In genomic region chr5:7856855-7857254, GRCh38 we compare ENCODE assay signal across 8 cellular contexts. TPM values are rescaled to one million over a fixed set of nuclear protein-coding genes. Genes with fewer than 3 reads are reported as not detected.
A peak's percentile ranks its signal among the peaks of the same experiment; 100 is the strongest.
DNase-seq lines count a peak whose midpoint lies in the region; ATAC-seq, FAIRE-seq and TF ChIP-seq lines count a peak whose summit lies in the region.

No MANE protein-coding gene starts in this region.

- DNase-seq in Calu3, result peak; percentile 24
- peak; percentile 33 for DNase-seq in H54 (ENCODE audit: insufficient read length, low spot score)
- peak; percentile 67 for DNase-seq in NCI-H345 treated with DMSO at 0.1 percent for 48 hours (lab: John Stamatoyannopoulos, UW; ENCODE audit: unreplicated experiment)
- peak; percentile 53 for DNase-seq in amniotic epithelial cell (ENCODE audit: low read depth)
- DNase-seq in iPS DF 6.9 (ENCODE audit: low read depth, low spot score), result peak; percentile 29
- DNase-seq in superior temporal gyrus (ENCODE audit: extremely low spot score), result peak; percentile 89

- H3K36me3 Mint-ChIP-seq in Calu3 (ENCODE audit: insufficient read depth, unreplicated experiment), result peaks cover 12% of the 10 kb centered on the region

- no CpG with 5 or more reads among the region's 2 CpGs for WGBS in iPS DF 6.9 (ENCODE audit: insufficient coverage, insufficient read length)

- peaks cover under 1% of the 10 kb centered on the region; the same call in 1 of the 2 replicates for H3K4me1 ChIP-seq in iPS DF 6.9 (ENCODE audit: control insufficient read depth, insufficient read depth, low read length)

- H3K4me1 Mint-ChIP-seq in Calu3 (ENCODE audit: low read depth, unreplicated experiment), result no peaks in the 10 kb centered on the region

- no peak overlapping the region for H3K27ac Mint-ChIP-seq in Calu3 (ENCODE audit: unreplicated experiment)

- no peaks in the 10 kb centered on the region for H3K27me3 Mint-ChIP-seq in Calu3 (ENCODE audit: unreplicated experiment)

- H3K27ac ChIP-seq in iPS DF 6.9 (ENCODE audit: low read length), result no peak overlapping the region

- peak; percentile 53 for FAIRE-seq in H54 (lab: Jason Lieb, UNC)

- no peak overlapping the region for H3K4me3 Mint-ChIP-seq in Calu3 (ENCODE audit: low read depth, unreplicated experiment)

- no peak for TF ChIP-seq POLR2A in H54 (IDR thresholded peaks at IDR 0.05; ENCODE audit: low read depth, low read length)

- peaks cover 2% of the 10 kb centered on the region for H3K9me3 Mint-ChIP-seq in Calu3 (ENCODE audit: low read depth, unreplicated experiment)

- intact Hi-C loops in Calu3 (cut with micrococcal nuclease; ENCODE audit: unreplicated experiment), result loop anchor here (2.0 kb wide), 1 partner anchor 596 kb away; no protein-coding TSS in a partner anchor

- BruUV-seq in Calu3 (replicated peaks; lab: Mats Ljungman, UMichigan), result no TSS peak

- no peaks in the 10 kb centered on the region for H3K9me3 ChIP-seq in iPS DF 6.9 (ENCODE audit: control insufficient read depth, insufficient read depth, low read length)

- TF ChIP-seq CTCF in Calu3 (IDR thresholded peaks at IDR 0.05; ENCODE audit: unreplicated experiment), result no peak

- no peak overlapping the region for H3K4me3 ChIP-seq in iPS DF 6.9 (ENCODE audit: low read length)

- H3K27me3 ChIP-seq in iPS DF 6.9 (ENCODE audit: control insufficient read depth, insufficient read depth, low read length), result no peaks in the 10 kb centered on the region

- ATAC-seq in GM19324 (IDR thresholded peaks at IDR 0.05; ENCODE audit: low FRiP score, unreplicated experiment), result no peak
- no peak for ATAC-seq in GM19395 (IDR thresholded peaks at IDR 0.05; ENCODE audit: unreplicated experiment)

- H3K36me3 ChIP-seq in iPS DF 6.9 (ENCODE audit: control insufficient read depth, insufficient read depth, low read length), result no peaks in the 10 kb centered on the region; the same call in 1 of the 2 replicates

- CTCF ChIA-PET in Calu3 (lab: Charles Lee), result no interaction called here

RNA-seq across cellular contexts. Expression of gene CFAP90, which starts 5.9 kb away (rescaled TPM):
- not detected in 2 replicates for total RNA-seq in Calu3 (2022)

RNA-seq across cellular contexts. Expression of gene FASTKD3, which starts 12.0 kb away (rescaled TPM):
- total RNA-seq in Calu3 (2022), result 11.0 and 13.5 TPM in 2 replicates

RNA-seq across cellular contexts. Expression of gene MTRR, which starts 12.1 kb away (rescaled TPM):
- total RNA-seq in Calu3 (2022), result 55.9 and 61.2 TPM in 2 replicates

Comparison
In these comparisons a context has a peak if more than half of its experiments do, and no peak if none do; other contexts are left out.
1. DNase-seq: peak in every context shown above with its lines; median percentile 89 in superior temporal gyrus; 67 in NCI-H345 treated with DMSO at 0.1 percent for 48 hours; 53 in amniotic epithelial cell; 33 in H54; 29 in iPS DF 6.9; 24 in Calu3.